In the genomic region with DNA sequence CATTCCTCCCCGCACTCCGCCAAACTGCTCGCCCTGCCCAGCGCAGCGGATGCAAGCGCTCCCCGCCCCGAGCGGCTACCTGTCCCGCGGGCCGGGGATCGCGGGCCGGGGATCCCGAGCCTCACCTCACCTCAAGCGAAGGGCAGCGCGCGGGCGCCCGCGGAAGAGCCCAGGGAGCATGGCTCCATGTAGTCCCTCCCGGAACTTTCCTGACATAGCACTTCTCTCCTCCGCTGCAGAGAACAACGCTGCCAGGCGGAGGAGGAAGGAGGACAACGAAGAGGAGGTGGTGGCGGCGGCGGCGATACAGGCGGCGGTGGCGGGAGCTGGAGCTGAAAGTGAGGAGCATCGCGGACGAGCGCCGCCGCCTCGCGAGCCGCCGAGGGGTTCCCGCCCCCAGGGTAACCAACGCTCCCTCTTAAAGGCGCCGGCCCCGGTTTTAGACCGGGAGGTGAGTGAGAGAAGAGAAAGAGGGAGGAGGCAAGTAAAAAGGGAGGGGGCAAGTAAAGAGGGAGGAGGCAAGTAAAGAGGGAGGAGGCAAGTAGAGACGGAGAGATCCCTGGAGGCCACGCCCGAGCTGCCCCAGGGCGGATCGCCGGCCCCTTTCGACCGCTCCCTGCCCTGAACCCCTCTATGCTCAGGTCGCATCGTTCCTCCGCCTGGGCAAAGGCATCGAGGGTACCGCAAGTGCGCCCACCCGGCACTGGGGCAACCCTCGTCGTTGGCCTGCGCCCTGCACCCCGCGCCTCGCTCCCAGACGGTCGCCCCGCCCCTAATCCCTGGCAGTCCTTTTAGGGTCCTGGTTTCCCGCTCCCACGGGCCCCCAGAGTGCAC, we compare ENCODE assay signal across 8 cellular contexts. TPM values are rescaled to one million over a fixed set of nuclear protein-coding genes. Genes with fewer than 3 reads are reported as not detected.
DNase-seq lines count a peak whose midpoint lies in the region; ATAC-seq and TF ChIP-seq lines count a peak whose summit lies in the region.

A gene with protein sequence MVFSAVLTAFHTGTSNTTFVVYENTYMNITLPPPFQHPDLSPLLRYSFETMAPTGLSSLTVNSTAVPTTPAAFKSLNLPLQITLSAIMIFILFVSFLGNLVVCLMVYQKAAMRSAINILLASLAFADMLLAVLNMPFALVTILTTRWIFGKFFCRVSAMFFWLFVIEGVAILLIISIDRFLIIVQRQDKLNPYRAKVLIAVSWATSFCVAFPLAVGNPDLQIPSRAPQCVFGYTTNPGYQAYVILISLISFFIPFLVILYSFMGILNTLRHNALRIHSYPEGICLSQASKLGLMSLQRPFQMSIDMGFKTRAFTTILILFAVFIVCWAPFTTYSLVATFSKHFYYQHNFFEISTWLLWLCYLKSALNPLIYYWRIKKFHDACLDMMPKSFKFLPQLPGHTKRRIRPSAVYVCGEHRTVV (minus strand): TSS at position 340 of the 834 bp plus-strand sequence. CDS start 37,746 bp downstream, outside the sequence.

- POLR2A ChIA-PET in RWPE1 (lab: Yijun Ruan, JAX; ENCODE audit: low non-redundant PET) = no interaction called here

- peak within 1 kb of the TSS; percentile 90 for H3K4me3 ChIP-seq in HUES64 (ENCODE audit: low read length)
- peak within 1 kb of the TSS; percentile 65 for H3K4me3 ChIP-seq in thymus (ENCODE audit: low read length)

- WGBS in HUES64 = under 1% methylated on average over 76 of the region's 77 CpGs
- WGBS in thymus = under 1% methylated on average over 77 of the region's 77 CpGs

- H3K27me3 ChIP-seq in HUES64 (ENCODE audit: insufficient read depth, low read length) (peaks cover 15% of the 10 kb centered on the region), thymus (ENCODE audit: control insufficient read depth, insufficient read depth) (peaks cover 5% of the 10 kb centered on the region)

- H3K9ac ChIP-seq in HUES64 (ENCODE audit: low read depth, low read length) = peak within 1 kb of the TSS; percentile 87

- TF ChIP-seq CTCF in RWPE1 (conservative IDR thresholded peaks at IDR 0.05; ENCODE audit: low read depth) = no peak
- no peak for TF ChIP-seq CTCF in omental fat pad (IDR thresholded peaks at IDR 0.05)

- H3K4me1 ChIP-seq in HUES64 (ENCODE audit: insufficient read depth, low read length) = peaks cover 14% of the 10 kb centered on the region
- peaks cover 6% of the 10 kb centered on the region for H3K4me1 ChIP-seq in thymus (ENCODE audit: control insufficient read depth, insufficient read depth, low read length)

- peak; percentile 36 for DNase-seq in DMS79 treated with DMSO at 0.1 percent for 48 hours (lab: John Stamatoyannopoulos, UW)
- peak; percentile 87 for DNase-seq in RWPE1 (ENCODE audit: low spot score)
- DNase-seq in activated gamma-delta T cell treated with anti-CD3 and anti-CD28 coated beads, Interleukin-2, amount 50 U/mL, for 16 hours (ENCODE audit: low read depth) = peak; percentile 17
- DNase-seq in globus pallidus (ENCODE audit: low spot score) = peak; percentile 10
- DNase-seq in omental fat pad (ENCODE audit: low spot score) = peak; percentile 24

- CTCF ChIA-PET in RWPE1 (lab: Yijun Ruan, JAX) = interaction anchor here (0.7 kb wide), 1 partner anchor 29 kb away, joined by 3 read pairs; no protein-coding TSS in a partner anchor

- H3K9me3 ChIP-seq in HUES64 (ENCODE audit: insufficient read depth, low read depth, low read length) = no peaks in the 10 kb centered on the region
- H3K9me3 ChIP-seq in thymus (ENCODE audit: control insufficient read depth) = no peaks in the 10 kb centered on the region

- ATAC-seq in GM21528 (IDR thresholded peaks at IDR 0.05; ENCODE audit: low FRiP score, unreplicated experiment) (peak; percentile 94), omental fat pad (ENCODE audit: low FRiP score) (peak; percentile 95)

- H3K36me3 ChIP-seq in HUES64 (ENCODE audit: insufficient read depth, low read length) = no peaks in the 10 kb centered on the region
- no peaks in the 10 kb centered on the region for H3K36me3 ChIP-seq in thymus (ENCODE audit: control insufficient read depth, insufficient read depth)

- H3K27ac ChIP-seq in HUES64 (ENCODE audit: low read depth, low read length) = peak within 1 kb of the TSS; percentile 85
- H3K27ac ChIP-seq in RWPE1 = no peak within 1 kb of the TSS
- no peak within 1 kb of the TSS for H3K27ac ChIP-seq in thymus (ENCODE audit: low read depth)

RNA-seq across cellular contexts. Expression of the gene that starts here (rescaled TPM):
- polyA plus RNA-seq in HUES64 (2013, experiment 1 of 2) = 4.9 TPM
- polyA plus RNA-seq in HUES64 (2013, experiment 2 of 2) = 5.0 TPM
- total RNA-seq in omental fat pad = 1 to 10 TPM in 1 of 4 donors, under 1 TPM in 3; 0.47 to 1.7 (median 0.49) TPM
- polyA plus RNA-seq in thymus = 0.46 TPM

Comparison
In these comparisons a context has a peak if more than half of its experiments do, and no peak if none do; other contexts are left out.
1. DNase-seq: peak in every context shown above with its lines; median percentile 87 in RWPE1; 36 in DMS79 treated with DMSO at 0.1 percent for 48 hours; 24 in omental fat pad; 17 in activated gamma-delta T cell treated with anti-CD3 and anti-CD28 coated beads, Interleukin-2, amount 50 U/mL, for 16 hours; 10 in globus pallidus.